ENCODE assay signal across 1 cellular context in genomic region chr20:62358171-62358719, GRCh38.
TF ChIP-seq lines count a peak whose summit lies in the region.

No MANE protein-coding gene starts in this region.

TF ChIP-seq in GM23338, 12 proteins besides CTCF, POLR2A, EP300 and RAD21 (continued from another document):
- TF ChIP-seq ZNF462 (CRISPR knock-in tag; IDR thresholded peaks at IDR 0.05), result no peak
- no peak for TF ChIP-seq ETS1 (IDR thresholded peaks at IDR 0.05)
- no peak for TF ChIP-seq EZH2 (IDR thresholded peaks at IDR 0.05; ENCODE audit: low read depth, unreplicated experiment)
